In the genomic region with DNA sequence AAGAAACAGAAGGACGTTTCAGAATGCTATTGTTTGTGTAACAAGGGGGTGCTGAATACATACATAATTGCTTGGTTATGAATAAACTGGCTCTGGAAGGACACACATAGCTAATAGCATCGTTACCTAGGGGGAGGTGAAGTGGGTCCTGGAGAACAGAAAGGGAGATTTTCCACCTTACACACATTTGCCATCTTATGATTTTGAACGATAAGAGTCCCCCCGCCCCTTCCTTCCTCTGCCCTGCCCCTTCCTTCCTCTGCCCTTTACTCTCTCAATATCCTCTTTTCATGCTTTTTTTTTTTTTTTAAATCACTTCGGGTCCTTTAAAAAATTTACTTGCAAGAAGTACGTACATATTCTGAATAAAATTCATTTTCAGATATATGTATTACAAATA, we compare ENCODE assay signal across 9 cellular contexts. TPM values are rescaled to one million over a fixed set of nuclear protein-coding genes. Genes with fewer than 3 reads are reported as not detected.
DNase-seq lines count a peak whose midpoint lies in the region; ATAC-seq and TF ChIP-seq lines count a peak whose summit lies in the region.
"Had no signal": no experiment of that assay in that cellular context is flagged by ENCODE, and none has a peak within 500 bp of the region (broad histone marks: within the 10 kb centered on the region; RNA-seq: fewer than 3 reads in every experiment).

No MANE protein-coding gene starts in this region.

- no peak for ATAC-seq in activated T-helper 17 cell treated with anti-CD3 and anti-CD28 coated beads, Interleukin-2, amount 50 U/mL, for 72 hours (replicated peaks)

- H3K27ac Mint-ChIP-seq in activated T-helper 17 cell treated with anti-CD3 and anti-CD28 coated beads, Interleukin-2, amount 50 U/mL, for 72 hours: peak overlapping the region; percentile 96
- H3K27ac Mint-ChIP-seq in nephron progenitor cell: no peak overlapping the region

- H3K36me3 ChIP-seq in BLaER1 treated with 17β-estradiol and CSF1 and Interleukin-3, amounts not matched to agents 10 nM and 100 nM: no peaks in the 10 kb centered on the region

- peaks cover 15% of the 10 kb centered on the region for H3K4me1 Mint-ChIP-seq in activated T-helper 17 cell treated with anti-CD3 and anti-CD28 coated beads, Interleukin-2, amount 50 U/mL, for 72 hours
- H3K4me1 Mint-ChIP-seq in nephron progenitor cell: peaks cover 21% of the 10 kb centered on the region

- peak overlapping the region; percentile 83 to 93 (median 86); a peak in 20 of 22 replicates for H3K9ac ChIP-seq in BLaER1 treated with 17β-estradiol and CSF1 and Interleukin-3, amounts not matched to agents 10 nM and 100 nM

- H3K4me3 Mint-ChIP-seq in activated T-helper 17 cell treated with anti-CD3 and anti-CD28 coated beads, Interleukin-2, amount 50 U/mL, for 72 hours: peak overlapping the region; percentile 98
- H3K4me3 Mint-ChIP-seq in nephron progenitor cell: peak overlapping the region; percentile 92

- no peaks in the 10 kb centered on the region for H3K9me3 Mint-ChIP-seq in activated T-helper 17 cell treated with anti-CD3 and anti-CD28 coated beads, Interleukin-2, amount 50 U/mL, for 72 hours
- peaks cover 3% of the 10 kb centered on the region for H3K9me3 Mint-ChIP-seq in nephron progenitor cell

- H4K20me1 ChIP-seq in BLaER1 treated with 17β-estradiol and CSF1 and Interleukin-3, amounts not matched to agents 10 nM and 100 nM: peaks cover 0 to 9% (median 0%) of the 10 kb centered on the region in 11 experiments; a peak in 4 of 22 replicates

- H3K4me2 ChIP-seq in BLaER1 treated with 17β-estradiol and CSF1 and Interleukin-3, amounts not matched to agents 10 nM and 100 nM: peak overlapping the region; percentile 77 to 97 (median 93)

- H3K27me3 ChIP-seq in BLaER1 treated with 17β-estradiol and CSF1 and Interleukin-3, amounts not matched to agents 10 nM and 100 nM: no peaks in the 10 kb centered on the region

- H3K4me3 ChIP-seq in BLaER1 treated with 17β-estradiol and CSF1 and Interleukin-3, amounts not matched to agents 10 nM and 100 nM: peak overlapping the region; percentile 72 to 97 (median 86)

- DNase-seq in NAMALWA (ENCODE audit: low spot score): peak; percentile 34
- no peak for DNase-seq in nephron progenitor cell
- no peak for DNase-seq in amygdala (lab: John Stamatoyannopoulos, UW)
- DNase-seq in NCI-H748 (lab: John Stamatoyannopoulos, UW; ENCODE audit: unreplicated experiment): no peak
- no peak for DNase-seq in NCI-H774 (lab: John Stamatoyannopoulos, UW)
- DNase-seq in glomerular visceral epithelial cell (ENCODE audit: extremely low spot score): no peak
- DNase-seq: NCI-H1417 treated with DMSO at 0.1 percent for 48 hours had no signal

- peaks cover 6% of the 10 kb centered on the region for H3K36me3 Mint-ChIP-seq in activated T-helper 17 cell treated with anti-CD3 and anti-CD28 coated beads, Interleukin-2, amount 50 U/mL, for 72 hours (ENCODE audit: low read depth)
- peaks cover 8% of the 10 kb centered on the region for H3K36me3 Mint-ChIP-seq in nephron progenitor cell (ENCODE audit: low read depth)

- H3K27ac ChIP-seq in BLaER1 treated with 17β-estradiol and CSF1 and Interleukin-3, amounts not matched to agents 10 nM and 100 nM: peak overlapping the region in 10 of 11 experiments; percentile 83 to 94 (median 88); a peak in 19 of 22 replicates

- no peaks in the 10 kb centered on the region for H3K9me3 ChIP-seq in BLaER1 treated with 17β-estradiol and CSF1 and Interleukin-3, amounts not matched to agents 10 nM and 100 nM (replicated peaks in 1 of 11)

- H3K27me3 Mint-ChIP-seq in activated T-helper 17 cell treated with anti-CD3 and anti-CD28 coated beads, Interleukin-2, amount 50 U/mL, for 72 hours: no peaks in the 10 kb centered on the region
- H3K27me3 Mint-ChIP-seq in nephron progenitor cell (ENCODE audit: low read depth, poor library complexity): peaks cover 40% of the 10 kb centered on the region

- H3K4me1 ChIP-seq in BLaER1 treated with 17β-estradiol and CSF1 and Interleukin-3, amounts not matched to agents 10 nM and 100 nM: peaks cover 31 to 44% (median 39%) of the 10 kb centered on the region in 10 experiments

- no peak for TF ChIP-seq CTCF in nephron progenitor cell (IDR thresholded peaks at IDR 0.05)

RNA-seq across cellular contexts. Expression of gene DHRS7B, which starts 0.9 kb away (rescaled TPM):
- 10 to 100 TPM in 1 of 2 donors, 1 to 10 TPM in 1; 7.3 to 16.9 TPM for total RNA-seq in activated T-helper 17 cell treated with anti-CD3 and anti-CD28 coated beads, Interleukin-2, amount 50 U/mL, for 72 hours
